13 cellular contexts compared by ENCODE assay signal in the genomic region with DNA sequence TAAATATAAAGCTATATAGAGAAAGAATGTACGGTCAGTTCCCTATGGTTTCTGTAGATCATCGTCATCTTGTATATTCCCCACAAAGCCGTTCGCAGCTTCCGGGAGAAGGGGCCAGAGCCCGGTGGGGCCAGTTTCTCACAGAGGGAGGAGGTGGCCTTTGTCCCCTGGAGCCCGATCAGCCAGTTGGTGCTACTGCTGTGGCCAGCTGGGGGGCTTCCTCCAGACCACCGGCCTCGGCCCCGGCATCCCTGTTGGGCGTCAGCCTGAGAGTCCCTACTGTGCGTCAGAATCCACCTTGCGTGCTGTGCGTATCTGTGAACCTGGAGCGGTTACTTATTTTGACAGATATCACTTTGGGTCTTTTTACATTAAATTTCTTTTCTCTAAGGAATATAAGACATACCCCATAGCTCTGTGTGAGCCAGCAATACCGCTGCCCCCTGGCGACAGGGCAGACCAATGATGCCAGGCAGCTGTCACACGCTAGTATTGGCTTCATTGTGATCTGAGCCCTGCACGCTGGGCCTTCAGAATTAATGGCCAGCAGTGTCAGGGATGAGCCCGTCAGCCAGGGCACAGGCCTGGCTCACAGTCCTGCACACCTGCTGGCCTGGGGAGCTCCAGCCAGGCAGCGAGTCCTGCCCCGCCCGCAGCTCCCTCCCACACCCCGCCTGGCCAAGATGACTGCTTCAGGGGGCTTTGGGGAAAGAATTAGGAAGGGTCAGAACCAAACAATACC.
DNase-seq lines count a peak whose midpoint lies in the region; ATAC-seq, FAIRE-seq and TF ChIP-seq lines count a peak whose summit lies in the region.
"Had no signal": no experiment of that assay in that cellular context is flagged by ENCODE, and none has a peak within 500 bp of the region (broad histone marks: within the 10 kb centered on the region; RNA-seq: fewer than 3 reads in every experiment).

No MANE protein-coding gene starts in this region.

- H3K36me3 Mint-ChIP-seq in CD8-positive, alpha-beta T cell = peaks cover 39% of the 10 kb centered on the region
- H3K36me3 Mint-ChIP-seq in neural progenitor cell (peaks cover 17% of the 10 kb centered on the region), natural killer cell (no peaks in the 10 kb centered on the region)

- no peak for TF ChIP-seq RAD21 in GM12878 (IDR thresholded peaks at IDR 0.05; ENCODE audit: insufficient read depth, low read depth, low read length)

- H3K9me3 ChIP-seq in CD8-positive, alpha-beta T cell (ENCODE audit: low read length) = no peaks in the 10 kb centered on the region
- H3K9me3 ChIP-seq in GM12878 (replicated peaks; ENCODE audit: control insufficient read depth, insufficient read depth, low read length) (no peaks in the 10 kb centered on the region), neural progenitor cell (ENCODE audit: low read depth) (no peaks in the 10 kb centered on the region)
- H3K9me3 ChIP-seq: tibial artery had no signal

- H2AFZ ChIP-seq in GM12878 (ENCODE audit: control insufficient read depth, low read depth, low read length) (no peak overlapping the region), neural progenitor cell (replicated peaks) (no peak overlapping the region)
- H2AFZ ChIP-seq: parathyroid adenoma had no signal

- no peak overlapping the region for H3K4me2 ChIP-seq in GM12878 (ENCODE audit: control insufficient read depth, insufficient read depth)
- no peak overlapping the region for H3K4me2 ChIP-seq in neural progenitor cell

- H3K27ac ChIP-seq in 22Rv1 = no peak overlapping the region
- no peak overlapping the region for H3K27ac ChIP-seq in CD8-positive, alpha-beta T cell (ENCODE audit: low read depth, low read length)
- H3K27ac ChIP-seq in GM12878 (ENCODE audit: control insufficient read depth, insufficient read depth) = no peak overlapping the region
- H3K27ac ChIP-seq in neural progenitor cell = no peak overlapping the region
- H3K27ac ChIP-seq: parathyroid adenoma, tibial artery had no signal

- TF ChIP-seq CTCF in 22Rv1 (IDR thresholded peaks at IDR 0.05) (peak; percentile 24), GM12878 (IDR thresholded peaks at IDR 0.05 in 2 of 3, conservative IDR thresholded peaks at IDR 0.05 in 1 of 3; ENCODE audit: control insufficient read depth in 2 of 3, extremely low read depth in 1 of 3, insufficient read depth in 1 of 3, low read depth in 3 of 3, low read length in 3 of 3) (no peak), neural progenitor cell (IDR thresholded peaks at IDR 0.05) (peak; percentile 24), natural killer cell (IDR thresholded peaks at IDR 0.05) (no peak)
- no peak for TF ChIP-seq CTCF in CD8-positive, alpha-beta T cell (IDR thresholded peaks at IDR 0.05)

- no peaks in the 10 kb centered on the region for H4K20me1 ChIP-seq in GM12878 (ENCODE audit: control insufficient read depth, insufficient read depth)
- peaks cover 14% of the 10 kb centered on the region for H4K20me1 ChIP-seq in neural progenitor cell (ENCODE audit: low read depth)

- no peaks in the 10 kb centered on the region for H3K9me3 Mint-ChIP-seq in CD8-positive, alpha-beta T cell
- H3K9me3 Mint-ChIP-seq in neural progenitor cell = peaks cover 3% of the 10 kb centered on the region
- H3K9me3 Mint-ChIP-seq in natural killer cell = no peaks in the 10 kb centered on the region
- H3K9me3 Mint-ChIP-seq: activated T-helper 17 cell treated with anti-CD3 and anti-CD28 coated beads, Interleukin-2, amount 50 U/mL, for 72 hours had no signal

- peaks cover 46% of the 10 kb centered on the region for H3K4me1 Mint-ChIP-seq in CD8-positive, alpha-beta T cell (ENCODE audit: low read depth)
- H3K4me1 Mint-ChIP-seq in neural progenitor cell (peaks cover 21% of the 10 kb centered on the region), natural killer cell (peaks cover 0 to 5% of the 10 kb centered on the region in 2 donors)
- H3K4me1 Mint-ChIP-seq: activated T-helper 17 cell treated with anti-CD3 and anti-CD28 coated beads, Interleukin-2, amount 50 U/mL, for 72 hours had no signal

- H3K27ac Mint-ChIP-seq in CD8-positive, alpha-beta T cell = peak overlapping the region; percentile 60
- no peak overlapping the region for H3K27ac Mint-ChIP-seq in neural progenitor cell
- no peak overlapping the region for H3K27ac Mint-ChIP-seq in natural killer cell

- no peak for TF ChIP-seq POLR2A in GM12878 (IDR thresholded peaks at IDR 0.05; ENCODE audit: low read depth, low read length)

- no peaks in the 10 kb centered on the region for H3K27me3 ChIP-seq in CD8-positive, alpha-beta T cell (ENCODE audit: insufficient read depth, low read length)
- H3K27me3 ChIP-seq in GM12878 (replicated peaks in 1 of 2; ENCODE audit: control insufficient read depth in 2 of 2, insufficient read depth in 2 of 2, low read length in 1 of 2) = no peaks in the 10 kb centered on the region
- no peaks in the 10 kb centered on the region for H3K27me3 ChIP-seq in neural progenitor cell
- H3K27me3 ChIP-seq: tibial artery had no signal

- FAIRE-seq in GM12878 (lab: Jason Lieb, UNC) = no peak

- POLR2A ChIA-PET in CD8-positive, alpha-beta T cell (lab: Charles Lee) = no interaction called here
- POLR2A ChIA-PET in GM12878 (lab: Charles Lee) = no interaction called here

- no peak for DNase-seq in CD8-positive, alpha-beta T cell
- DNase-seq in GM12878 (ENCODE audit: low read depth, low spot score) (no peak), neural progenitor cell (ENCODE audit: low spot score) (no peak), natural killer cell (no peak)
- DNase-seq: NCI-H1105 treated with DMSO at 0.1 percent for 48 hours, NCI-H446, SW 1271 had no signal

- H3K9ac ChIP-seq in GM12878 (ENCODE audit: control insufficient read depth, insufficient read depth, low read length) = no peak overlapping the region
- H3K9ac ChIP-seq in neural progenitor cell = no peak overlapping the region
- H3K9ac ChIP-seq: parathyroid adenoma had no signal

- RAD21 ChIA-PET in GM12878 (lab: Charles Lee; ENCODE audit: unreplicated experiment) = no interaction called here

- ATAC-seq in CD8-positive, alpha-beta T cell = no peak
- ATAC-seq in GM12878 (no peak), HG03439 (IDR thresholded peaks at IDR 0.05; ENCODE audit: unreplicated experiment) (no peak), HG03432 (IDR thresholded peaks at IDR 0.05; ENCODE audit: unreplicated experiment) (no peak), natural killer cell (no peak)
- ATAC-seq: activated T-helper 17 cell treated with anti-CD3 and anti-CD28 coated beads, Interleukin-2, amount 50 U/mL, for 72 hours had no signal

- SMC1A ChIA-PET in GM12878 (lab: Charles Lee; ENCODE audit: uncharacterized antibody, unreplicated experiment) = no interaction called here

- no peak overlapping the region for H3K4me3 ChIP-seq in CD8-positive, alpha-beta T cell (ENCODE audit: low read depth, low read length)
- H3K4me3 ChIP-seq in GM12878 = no peak overlapping the region
- no peak overlapping the region for H3K4me3 ChIP-seq in neural progenitor cell
- H3K4me3 ChIP-seq: tibial artery had no signal

- in situ Hi-C loops in GM12878 (cut with MboI) = no loop called here

- H3K27me3 Mint-ChIP-seq in CD8-positive, alpha-beta T cell (ENCODE audit: low read depth) = no peaks in the 10 kb centered on the region
- H3K27me3 Mint-ChIP-seq in neural progenitor cell (ENCODE audit: insufficient read depth, low read depth) (peaks cover 3% of the 10 kb centered on the region), natural killer cell (ENCODE audit: low read depth in 2 of 2) (no peaks in the 10 kb centered on the region)
- H3K27me3 Mint-ChIP-seq: activated T-helper 17 cell treated with anti-CD3 and anti-CD28 coated beads, Interleukin-2, amount 50 U/mL, for 72 hours had no signal

- CTCF ChIA-PET in CD8-positive, alpha-beta T cell (lab: Charles Lee) = no interaction called here
- CTCF ChIA-PET in GM12878 (lab: Yijun Ruan, JAX) = no interaction called here

- 98% methylated on average over 24 of the region's 24 CpGs for WGBS in GM12878 (ENCODE audit: insufficient coverage, insufficient replicate concordance, low lambda C conversion rate, missing lambda C conversion rate)

- H3K4me3 Mint-ChIP-seq in CD8-positive, alpha-beta T cell = no peak overlapping the region
- H3K4me3 Mint-ChIP-seq in neural progenitor cell (no peak overlapping the region), natural killer cell (no peak overlapping the region)
- H3K4me3 Mint-ChIP-seq: activated T-helper 17 cell treated with anti-CD3 and anti-CD28 coated beads, Interleukin-2, amount 50 U/mL, for 72 hours had no signal

- BruUV-seq in GM12878 (replicated peaks; lab: Mats Ljungman, UMichigan) = TSS peak; percentile 7

- intact Hi-C loops in CD8-positive, alpha-beta T cell (cut with DNase I, micrococcal nuclease) = no loop called here
- intact Hi-C loops in GM12878 (cut with micrococcal nuclease; ENCODE audit: unreplicated experiment) (no loop called here), natural killer cell (cut with micrococcal nuclease) (no loop called here)

- H3F3A ChIP-seq in neural progenitor cell (ENCODE audit: low read depth) = peaks cover 31% of the 10 kb centered on the region

- H3K79me2 ChIP-seq in GM12878 (ENCODE audit: control insufficient read depth, insufficient read depth, low read length) (no peaks in the 10 kb centered on the region), neural progenitor cell (ENCODE audit: low read depth) (no peaks in the 10 kb centered on the region)
- H3K79me2 ChIP-seq: parathyroid adenoma had no signal

- peaks cover 4% of the 10 kb centered on the region for H3K36me3 ChIP-seq in CD8-positive, alpha-beta T cell (ENCODE audit: insufficient read depth, low read length)
- H3K36me3 ChIP-seq in GM12878 (ENCODE audit: control insufficient read depth in 2 of 2, insufficient read depth in 2 of 2, low read length in 1 of 2) (peaks cover 3 to 8% of the 10 kb centered on the region in 2 experiments; a peak in 3 of 4 replicates), neural progenitor cell (peaks cover 5% of the 10 kb centered on the region)

- peaks cover 21% of the 10 kb centered on the region for H3K4me1 ChIP-seq in CD8-positive, alpha-beta T cell (ENCODE audit: insufficient read depth, low read length)
- peaks cover 4% of the 10 kb centered on the region; the same call in 1 of the 2 replicates for H3K4me1 ChIP-seq in GM12878 (ENCODE audit: control insufficient read depth, insufficient read depth, low read length)
- H3K4me1 ChIP-seq in neural progenitor cell = peaks cover 18% of the 10 kb centered on the region
- H3K4me1 ChIP-seq: parathyroid adenoma had no signal

- TF ChIP-seq EP300 in GM12878 (IDR thresholded peaks at IDR 0.05; ENCODE audit: borderline replicate concordance in 1 of 2, control insufficient read depth in 1 of 2, low read depth in 2 of 2, low read length in 2 of 2) = no peak

TF ChIP-seq in GM12878, 131 proteins besides CTCF, POLR2A, EP300 and RAD21 (continues in another document):
- TF ChIP-seq, protein P1, sequence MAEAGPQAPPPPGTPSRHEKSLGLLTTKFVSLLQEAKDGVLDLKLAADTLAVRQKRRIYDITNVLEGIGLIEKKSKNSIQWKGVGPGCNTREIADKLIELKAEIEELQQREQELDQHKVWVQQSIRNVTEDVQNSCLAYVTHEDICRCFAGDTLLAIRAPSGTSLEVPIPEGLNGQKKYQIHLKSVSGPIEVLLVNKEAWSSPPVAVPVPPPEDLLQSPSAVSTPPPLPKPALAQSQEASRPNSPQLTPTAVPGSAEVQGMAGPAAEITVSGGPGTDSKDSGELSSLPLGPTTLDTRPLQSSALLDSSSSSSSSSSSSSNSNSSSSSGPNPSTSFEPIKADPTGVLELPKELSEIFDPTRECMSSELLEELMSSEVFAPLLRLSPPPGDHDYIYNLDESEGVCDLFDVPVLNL (IDR thresholded peaks at IDR 0.05; ENCODE audit: low read depth, low read length) = no peak

Comparison
In these comparisons a context has a peak if more than half of its experiments do, and no peak if none do; other contexts are left out.
1. CTCF ChIP-seq: peak in 22Rv1 (single experiment) and neural progenitor cell (single experiment); none in CD8-positive, alpha-beta T cell (single experiment), GM12878 (0 of 3) and natural killer cell (single experiment).